1 cellular context compared by ENCODE assay signal in genomic region chr10:52653510-52653909, GRCh38.
TF ChIP-seq lines count a peak whose summit lies in the region.

No MANE protein-coding gene starts in this region.

TF ChIP-seq in HepG2, 621 proteins besides CTCF, POLR2A, EP300 and RAD21 (continued from another document):
- TF ChIP-seq HNF1A (IDR thresholded peaks at IDR 0.05; ENCODE audit: low read depth), result no peak
- no peak for TF ChIP-seq HNF1A (CRISPR knock-in tag; IDR thresholded peaks at IDR 0.05; ENCODE audit: borderline replicate concordance)
- TF ChIP-seq KDM6A (CRISPR knock-in tag; IDR thresholded peaks at IDR 0.05; ENCODE audit: low read depth), result no peak
